In genomic region chr13:71879129-71879535, GRCh38 we compare ENCODE assay signal across 9 cellular contexts. TPM values are rescaled to one million over a fixed set of nuclear protein-coding genes. Genes with fewer than 3 reads are reported as not detected.
A peak's percentile ranks its signal among the peaks of the same experiment; 100 is the strongest.
DNase-seq lines count a peak whose midpoint lies in the region; ATAC-seq and TF ChIP-seq lines count a peak whose summit lies in the region.
"Had no signal": no experiment of that assay in that cellular context is flagged by ENCODE, and none has a peak within 500 bp of the region (broad histone marks: within the 10 kb centered on the region; RNA-seq: fewer than 3 reads in every experiment).

No MANE protein-coding gene starts in this region.

- H3K36me3 ChIP-seq in breast epithelium, result no peaks in the 10 kb centered on the region
- H3K36me3 ChIP-seq in thyroid gland, result no peaks in the 10 kb centered on the region

- 14 to 23% methylated on average over 3 of the region's 3 CpGs for WGBS in thyroid gland, 2 donors

- H3K27ac ChIP-seq in breast epithelium (no peak overlapping the region), thyroid gland (no peak overlapping the region)

- H3K27me3 ChIP-seq in breast epithelium (no peaks in the 10 kb centered on the region), thyroid gland (no peaks in the 10 kb centered on the region)

- H3K4me1 ChIP-seq in breast epithelium (no peaks in the 10 kb centered on the region), thyroid gland (peaks cover 0 to 4% of the 10 kb centered on the region in 2 donors)

- H3K4me3 ChIP-seq in breast epithelium, result no peak overlapping the region
- no peak overlapping the region for H3K4me3 ChIP-seq in thyroid gland (replicated peaks in 1 of 3)
- H3K4me3 ChIP-seq: skin epidermis had no signal

- peak; percentile 6 for DNase-seq in DMS114 treated with DMSO at 0.1 percent for 48 hours (lab: John Stamatoyannopoulos, UW; ENCODE audit: unreplicated experiment)
- DNase-seq in NCI-H460 (ENCODE audit: extremely low read depth, low read depth), result peak; percentile 31
- DNase-seq in breast epithelium (ENCODE audit: low spot score in 2 of 2), result no peak
- peak; percentile 54 for DNase-seq in medulla oblongata (ENCODE audit: extremely low spot score)
- no peak for DNase-seq in thyroid gland
- DNase-seq in activated CD4-positive, CD25-positive, alpha-beta regulatory T cell treated with anti-CD3 and anti-CD28 coated beads, Interleukin-2, amount 50 U/mL, for 72 hours, result no peak

- H3K9me3 ChIP-seq in breast epithelium, result no peaks in the 10 kb centered on the region
- H3K9me3 ChIP-seq in thyroid gland, result no peaks in the 10 kb centered on the region

- ATAC-seq in GM19395 (IDR thresholded peaks at IDR 0.05; ENCODE audit: unreplicated experiment) (peak; percentile 89), HG03175 (IDR thresholded peaks at IDR 0.05; ENCODE audit: unreplicated experiment) (peak; percentile 92)

- TF ChIP-seq POLR2A in breast epithelium (IDR thresholded peaks at IDR 0.05) (no peak), thyroid gland (IDR thresholded peaks at IDR 0.05) (no peak)

- TF ChIP-seq CTCF in breast epithelium (IDR thresholded peaks at IDR 0.05) (peak; percentile 7 to 50 (median 37)), thyroid gland (IDR thresholded peaks at IDR 0.05) (peak in 3 of 6 experiments; percentile 39 to 57 (median 48))

- intact Hi-C loops in breast epithelium (cut with DNase I; ENCODE audit: low total_unique reads), result no loop called here
- intact Hi-C loops in thyroid gland (cut with DNase I), result no loop called here

RNA-seq across cellular contexts. Expression of gene DACH1, which starts 12.1 kb away (rescaled TPM):
- total RNA-seq in NCI-H460 (2014; rRNA removed; shearing (Covaris generic)), result 0.02 TPM in 1 of 2 replicates, not detected in the other
- polyA plus RNA-seq in NCI-H460 (2014; cell fraction: nucleus; rRNA removed), result not detected in 2 replicates
- total RNA-seq in breast epithelium, result 10 to 100 TPM in 2 of 3 donors, 1 to 10 TPM in 1; 2.2 to 13.9 (median 11.5) TPM
- under 1 TPM in 3 of 4 donors, not detected in 1; 0.33 to 0.49 (median 0.33) TPM for total RNA-seq in thyroid gland

Comparison
In these comparisons a context has a peak if more than half of its experiments do, and no peak if none do; other contexts are left out.
1. DNase-seq: peak in DMS114 treated with DMSO at 0.1 percent for 48 hours (single experiment), NCI-H460 (single experiment) and medulla oblongata (single experiment); none in breast epithelium (0 of 2), thyroid gland (0 of 2) and activated CD4-positive, CD25-positive, alpha-beta regulatory T cell treated with anti-CD3 and anti-CD28 coated beads, Interleukin-2, amount 50 U/mL, for 72 hours (single experiment).